Comparison of ENCODE assay signal across 8 cellular contexts in the genomic region with DNA sequence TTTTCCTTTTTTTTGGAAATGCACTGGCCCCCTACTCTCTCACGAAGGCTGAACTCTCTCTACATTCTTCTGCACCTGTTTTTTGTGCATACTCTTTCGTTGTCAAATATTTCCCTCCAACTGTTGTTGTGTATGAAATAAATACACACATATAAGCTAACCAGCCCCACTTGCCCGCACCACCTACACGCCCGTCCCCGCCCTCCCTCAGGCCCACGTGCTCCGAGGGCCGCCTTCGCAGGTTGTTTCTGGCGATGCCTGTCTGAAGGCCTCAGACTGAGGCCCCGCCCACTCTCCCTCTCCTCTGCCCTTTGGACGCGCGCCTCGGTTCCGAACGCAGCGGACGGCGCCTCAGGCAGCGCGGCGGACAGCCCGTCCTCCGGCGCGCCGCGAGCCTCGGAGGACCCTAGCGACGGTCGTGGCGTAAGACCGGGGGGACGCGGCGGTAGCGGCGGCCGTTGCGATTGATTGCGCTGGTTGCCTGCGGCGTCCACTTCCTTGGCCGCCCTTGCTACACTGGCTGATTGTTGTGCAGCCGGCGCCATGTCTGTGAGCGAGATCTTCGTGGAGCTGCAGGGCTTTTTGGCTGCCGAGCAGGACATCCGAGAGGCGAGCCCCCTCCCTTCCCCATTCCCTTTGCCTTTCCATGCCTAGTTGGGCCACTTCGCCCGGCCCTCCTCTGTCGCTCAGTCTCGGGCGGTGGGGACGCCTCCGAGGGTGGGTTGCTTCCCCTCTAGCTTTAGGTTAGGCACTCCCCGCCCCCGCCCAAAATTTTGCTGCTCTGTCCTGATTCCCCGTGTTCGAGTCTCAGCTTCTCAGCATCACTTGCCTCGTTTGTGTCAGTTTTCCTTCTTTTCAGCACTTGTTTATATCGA. TPM values are rescaled to one million over a fixed set of nuclear protein-coding genes. Genes with fewer than 3 reads are reported as not detected.
A peak's percentile ranks its signal among the peaks of the same experiment; 100 is the strongest.
DNase-seq lines count a peak whose midpoint lies in the region; ATAC-seq and TF ChIP-seq lines count a peak whose summit lies in the region.

Gene TSN, plus strand, starts transcription at position 415 of the 875 bp plus-strand sequence. Its CDS starts 129 bp downstream, at position 544.

- no peaks in the 10 kb centered on the region for H3K9me3 ChIP-seq in CD4-positive, CD25-positive, alpha-beta regulatory T cell (ENCODE audit: control insufficient read depth in 2 of 2, low read length in 2 of 2)
- H3K9me3 ChIP-seq in left lung = no peaks in the 10 kb centered on the region

- H3K27ac Mint-ChIP-seq in CD4-positive, CD25-positive, alpha-beta regulatory T cell = peak within 1 kb of the TSS; percentile 93 to 97 (median 96)
- peak within 1 kb of the TSS; percentile 95 for H3K27ac Mint-ChIP-seq in dendritic cell treated with granulocyte-macrophage colony-stimulating factor and Interleukin-4, amounts not matched to agents 40 ng/mL and 50 ng/mL, for 4 days

- H3K27ac ChIP-seq in CD4-positive, CD25-positive, alpha-beta regulatory T cell (ENCODE audit: insufficient read depth, low read length, poor library complexity, severe bottlenecking) = peak within 1 kb of the TSS; percentile 75
- H3K27ac ChIP-seq in left lung = peak within 1 kb of the TSS; percentile 76 to 91

- H3K4me1 ChIP-seq in CD4-positive, CD25-positive, alpha-beta regulatory T cell (ENCODE audit: control insufficient read depth, insufficient read depth, low read length, poor library complexity, severe bottlenecking) = peaks cover 27% of the 10 kb centered on the region
- peaks cover 22 to 29% of the 10 kb centered on the region in 2 donors for H3K4me1 ChIP-seq in left lung

- intact Hi-C loops in dendritic cell treated with granulocyte-macrophage colony-stimulating factor and Interleukin-4, amounts not matched to agents 40 ng/mL and 50 ng/mL, for 4 days (cut with micrococcal nuclease) = loop anchor here (1.0 kb wide), 3 partner anchors 18 to 225 kb away; partner anchors contain the start of gene RNU4ATAC
- intact Hi-C loops in left lung (cut with DNase I) = no loop called here

- peak; percentile 96 to 99 (median 97) for DNase-seq in CD4-positive, CD25-positive, alpha-beta regulatory T cell
- peak; percentile 97 for DNase-seq in NCI-H774 (lab: John Stamatoyannopoulos, UW)
- peak; percentile 96 to 97 for DNase-seq in activated CD4-positive, alpha-beta T cell treated with anti-CD3 and anti-CD28 coated beads, Interleukin-2, amount 50 U/mL, for 4 hours
- DNase-seq in left lung = peak; percentile 98 to 100
- DNase-seq in stimulated activated CD4-positive, alpha-beta T cell treated with anti-CD3 and anti-CD28 coated beads, Interleukin-2, amount 100 ng/mL, for 4 hours (ENCODE audit: low read depth) = peak; percentile 97

- H3K27me3 ChIP-seq in CD4-positive, CD25-positive, alpha-beta regulatory T cell (ENCODE audit: control insufficient read depth, insufficient read depth, low read length) = no peaks in the 10 kb centered on the region
- H3K27me3 ChIP-seq in left lung = no peaks in the 10 kb centered on the region

- ATAC-seq in CD4-positive, CD25-positive, alpha-beta regulatory T cell (ENCODE audit: low read depth in 2 of 2) = peak; percentile 99 to 100
- ATAC-seq in GM19438 (IDR thresholded peaks at IDR 0.05; ENCODE audit: low read depth, unreplicated experiment) = peak; percentile 100
- ATAC-seq in HG03571 (IDR thresholded peaks at IDR 0.05; ENCODE audit: unreplicated experiment) = peak; percentile 99
- peak; percentile 100 for ATAC-seq in left lung

- no peak for TF ChIP-seq CTCF in left lung (IDR thresholded peaks at IDR 0.05)

- H3K4me3 ChIP-seq in CD4-positive, CD25-positive, alpha-beta regulatory T cell (ENCODE audit: low read depth, low read length) = peak within 1 kb of the TSS; percentile 98
- H3K4me3 ChIP-seq in left lung = peak within 1 kb of the TSS; percentile 94 to 99

- H3K4me3 Mint-ChIP-seq in CD4-positive, CD25-positive, alpha-beta regulatory T cell = peak within 1 kb of the TSS; percentile 92 to 99 (median 95)
- peak within 1 kb of the TSS; percentile 96 for H3K4me3 Mint-ChIP-seq in dendritic cell treated with granulocyte-macrophage colony-stimulating factor and Interleukin-4, amounts not matched to agents 40 ng/mL and 50 ng/mL, for 4 days

- H3K4me1 Mint-ChIP-seq in CD4-positive, CD25-positive, alpha-beta regulatory T cell = peaks cover 21 to 35% (median 28%) of the 10 kb centered on the region in 4 donors
- H3K4me1 Mint-ChIP-seq in dendritic cell treated with granulocyte-macrophage colony-stimulating factor and Interleukin-4, amounts not matched to agents 40 ng/mL and 50 ng/mL, for 4 days (ENCODE audit: low read depth) = peaks cover 33% of the 10 kb centered on the region

- peaks cover 8% of the 10 kb centered on the region for H3K36me3 Mint-ChIP-seq in CD4-positive, CD25-positive, alpha-beta regulatory T cell
- peaks cover 51% of the 10 kb centered on the region for H3K36me3 Mint-ChIP-seq in dendritic cell treated with granulocyte-macrophage colony-stimulating factor and Interleukin-4, amounts not matched to agents 40 ng/mL and 50 ng/mL, for 4 days (ENCODE audit: low read depth)

- H3K36me3 ChIP-seq in CD4-positive, CD25-positive, alpha-beta regulatory T cell (ENCODE audit: control insufficient read depth, insufficient read depth, low read length) = peaks cover 23% of the 10 kb centered on the region
- H3K36me3 ChIP-seq in left lung = peaks cover 0 to 13% of the 10 kb centered on the region in 2 donors

- no peaks in the 10 kb centered on the region for H3K27me3 Mint-ChIP-seq in CD4-positive, CD25-positive, alpha-beta regulatory T cell
- no peaks in the 10 kb centered on the region for H3K27me3 Mint-ChIP-seq in dendritic cell treated with granulocyte-macrophage colony-stimulating factor and Interleukin-4, amounts not matched to agents 40 ng/mL and 50 ng/mL, for 4 days

- H3K9me3 Mint-ChIP-seq in CD4-positive, CD25-positive, alpha-beta regulatory T cell = no peaks in the 10 kb centered on the region
- no peaks in the 10 kb centered on the region for H3K9me3 Mint-ChIP-seq in dendritic cell treated with granulocyte-macrophage colony-stimulating factor and Interleukin-4, amounts not matched to agents 40 ng/mL and 50 ng/mL, for 4 days

RNA-seq across cellular contexts. Expression of gene TSN, which starts in this region (rescaled TPM):
- 61.9 TPM for total RNA-seq in CD4-positive, CD25-positive, alpha-beta regulatory T cell
- 10 to 100 TPM; 82.6 to 99.4 (median 93.7) TPM for polyA plus RNA-seq in CD4-positive, CD25-positive, alpha-beta regulatory T cell
- total RNA-seq in left lung = 10 to 100 TPM; 51.3 to 56.9 TPM

Comparison
In these comparisons a context has a peak if more than half of its experiments do, and no peak if none do; other contexts are left out.
1. Peak in every context shown above with its lines: DNase-seq, ATAC-seq, H3K4me3 ChIP-seq and H3K27ac ChIP-seq.